Comparison of ENCODE assay signal across 23 cellular contexts in the genomic region with DNA sequence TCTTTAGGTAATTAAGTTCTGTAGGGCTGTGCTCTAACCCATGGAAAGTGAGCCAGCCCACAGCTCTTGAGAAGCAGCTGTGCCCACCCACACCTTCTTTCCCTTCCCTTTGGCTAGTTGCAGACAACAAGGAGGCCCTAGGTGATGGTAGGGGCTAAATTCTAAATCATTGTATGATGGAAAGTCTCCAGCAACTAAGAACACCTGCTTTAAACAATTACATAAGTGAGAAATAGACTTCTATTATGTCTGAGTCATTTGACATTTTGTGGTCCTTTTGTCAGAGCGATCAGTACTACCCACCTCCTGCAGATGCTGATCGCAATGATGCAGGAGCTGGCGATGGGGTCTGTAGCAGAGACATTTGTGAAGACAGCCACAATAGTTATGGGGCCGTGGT.
DNase-seq lines count a peak whose midpoint lies in the region; ATAC-seq and TF ChIP-seq lines count a peak whose summit lies in the region.
"Had no signal": no experiment of that assay in that cellular context is flagged by ENCODE, and none has a peak within 500 bp of the region (broad histone marks: within the 10 kb centered on the region; RNA-seq: fewer than 3 reads in every experiment).

No MANE protein-coding gene starts in this region.

- no peak overlapping the region for H3K27ac Mint-ChIP-seq in activated naive CD4-positive, alpha-beta T cell treated with anti-CD3 and anti-CD28 coated beads, Interleukin-2, amount 50 U/mL, for 72 hours
- no peak overlapping the region for H3K27ac Mint-ChIP-seq in activated naive CD8-positive, alpha-beta T cell treated with anti-CD3 and anti-CD28 coated beads for 36 hours
- H3K27ac Mint-ChIP-seq: CD4-positive, alpha-beta T cell had no signal

- H3K4me3 Mint-ChIP-seq in activated naive CD8-positive, alpha-beta T cell treated with anti-CD3 and anti-CD28 coated beads for 36 hours = no peak overlapping the region
- H3K4me3 Mint-ChIP-seq: CD4-positive, alpha-beta T cell had no signal

- H3K4me3 ChIP-seq in osteoblast (ENCODE audit: insufficient read depth, low read length) (no peak overlapping the region), thyroid gland (replicated peaks in 1 of 3) (no peak overlapping the region), sigmoid colon (no peak overlapping the region)
- H3K4me3 ChIP-seq: A549; BLaER1 treated with 17β-estradiol and CSF1 and Interleukin-3, amounts not matched to agents 10 nM and 100 nM; K562; SJCRH30 had no signal

- H3K4me1 ChIP-seq in osteoblast (ENCODE audit: insufficient read depth, low read length) (no peaks in the 10 kb centered on the region), thyroid gland (peaks cover 9 to 19% of the 10 kb centered on the region in 2 donors), sigmoid colon (no peaks in the 10 kb centered on the region)
- H3K4me1 ChIP-seq: A549, SJCRH30 had no signal

- TF ChIP-seq CTCF in osteoblast (IDR thresholded peaks at IDR 0.05; ENCODE audit: extremely low read depth, low read depth, low read length) (no peak), thyroid gland (IDR thresholded peaks at IDR 0.05) (no peak), sigmoid colon (IDR thresholded peaks at IDR 0.05) (no peak)

- no peak overlapping the region for H2AFZ ChIP-seq in osteoblast (ENCODE audit: low read length)

- TF ChIP-seq POLR2A in thyroid gland (IDR thresholded peaks at IDR 0.05) = no peak
- TF ChIP-seq POLR2A in sigmoid colon (IDR thresholded peaks at IDR 0.05) = no peak

- H3K27ac ChIP-seq in osteoblast (ENCODE audit: low read depth, low read length) (no peak overlapping the region), thyroid gland (no peak overlapping the region), sigmoid colon (no peak overlapping the region)
- H3K27ac ChIP-seq: A549; BLaER1 treated with 17β-estradiol and CSF1 and Interleukin-3, amounts not matched to agents 10 nM and 100 nM; SJCRH30 had no signal

- no peaks in the 10 kb centered on the region for H3K9me3 ChIP-seq in osteoblast (ENCODE audit: low read depth, low read length)
- H3K9me3 ChIP-seq in thyroid gland = no peaks in the 10 kb centered on the region
- no peaks in the 10 kb centered on the region for H3K9me3 ChIP-seq in sigmoid colon
- H3K9me3 ChIP-seq: A549; BLaER1 treated with 17β-estradiol and CSF1 and Interleukin-3, amounts not matched to agents 10 nM and 100 nM; SJCRH30 had no signal

- intact Hi-C loops in thyroid gland (cut with DNase I) = no loop called here
- intact Hi-C loops in sigmoid colon (cut with DNase I) = no loop called here

- H3K36me3 Mint-ChIP-seq in activated naive CD4-positive, alpha-beta T cell treated with anti-CD3 and anti-CD28 coated beads, Interleukin-2, amount 50 U/mL, for 72 hours = no peaks in the 10 kb centered on the region
- no peaks in the 10 kb centered on the region for H3K36me3 Mint-ChIP-seq in activated naive CD8-positive, alpha-beta T cell treated with anti-CD3 and anti-CD28 coated beads for 36 hours

- ATAC-seq in activated naive CD4-positive, alpha-beta T cell treated with anti-CD3 and anti-CD28 coated beads, Interleukin-2, amount 50 U/mL, for 72 hours = peak; percentile 29 to 92
- ATAC-seq: A549, K562, PC-3, SK-N-SH treated with all-trans-retinoic acid at 6 μM for 48 hours had no signal

- H3K27me3 ChIP-seq in osteoblast (ENCODE audit: insufficient read depth, low read length) = peaks cover 14% of the 10 kb centered on the region
- H3K27me3 ChIP-seq in thyroid gland = no peaks in the 10 kb centered on the region
- H3K27me3 ChIP-seq in sigmoid colon = no peaks in the 10 kb centered on the region
- H3K27me3 ChIP-seq: BLaER1 treated with 17β-estradiol and CSF1 and Interleukin-3, amounts not matched to agents 10 nM and 100 nM had no signal

- no peak overlapping the region for H3K4me2 ChIP-seq in osteoblast (ENCODE audit: insufficient read depth, low read length)
- H3K4me2 ChIP-seq: A549; BLaER1 treated with 17β-estradiol and CSF1 and Interleukin-3, amounts not matched to agents 10 nM and 100 nM had no signal

- H3K9me3 Mint-ChIP-seq in activated naive CD4-positive, alpha-beta T cell treated with anti-CD3 and anti-CD28 coated beads, Interleukin-2, amount 50 U/mL, for 72 hours = no peaks in the 10 kb centered on the region
- H3K9me3 Mint-ChIP-seq in activated naive CD8-positive, alpha-beta T cell treated with anti-CD3 and anti-CD28 coated beads for 36 hours = no peaks in the 10 kb centered on the region
- H3K9me3 Mint-ChIP-seq: CD4-positive, alpha-beta T cell had no signal

- H3K27me3 Mint-ChIP-seq in activated naive CD8-positive, alpha-beta T cell treated with anti-CD3 and anti-CD28 coated beads for 36 hours = peaks cover 12% of the 10 kb centered on the region

- no peaks in the 10 kb centered on the region for H3K79me2 ChIP-seq in osteoblast (ENCODE audit: insufficient read depth, low read length)

- WGBS in thyroid gland, 2 donors = 97 to 98% methylated on average over 4 of the region's 4 CpGs
- 84 to 90% methylated on average over 4 of the region's 4 CpGs for WGBS in sigmoid colon, 2 donors

- H3K4me1 Mint-ChIP-seq in activated naive CD8-positive, alpha-beta T cell treated with anti-CD3 and anti-CD28 coated beads for 36 hours = peaks cover 13% of the 10 kb centered on the region

- H3K36me3 ChIP-seq in osteoblast (ENCODE audit: insufficient read depth, low read length) = no peaks in the 10 kb centered on the region
- H3K36me3 ChIP-seq in thyroid gland = no peaks in the 10 kb centered on the region
- no peaks in the 10 kb centered on the region for H3K36me3 ChIP-seq in sigmoid colon
- H3K36me3 ChIP-seq: BLaER1 treated with 17β-estradiol and CSF1 and Interleukin-3, amounts not matched to agents 10 nM and 100 nM; SJCRH30 had no signal

- no peak for DNase-seq in activated naive CD4-positive, alpha-beta T cell treated with anti-CD3 and anti-CD28 coated beads, Interleukin-2, amount 50 U/mL, for 72 hours (ENCODE audit: low spot score in 2 of 2)
- no peak for DNase-seq in activated naive CD4-positive, alpha-beta T cell treated with Interleukin-2 at 50 U/mL for 16 hours
- DNase-seq in activated naive CD8-positive, alpha-beta T cell treated with anti-CD3 and anti-CD28 coated beads for 36 hours = peak; percentile 53
- DNase-seq in osteoblast (ENCODE audit: insufficient read length, low spot score, missing footprints) = peak; percentile 77
- no peak for DNase-seq in thyroid gland
- no peak for DNase-seq in NCI-H2107 (lab: John Stamatoyannopoulos, UW)
- DNase-seq in sigmoid colon = no peak
- DNase-seq: AML-193; CD4-positive, alpha-beta T cell; Kasumi-1; NCI-H1092 treated with DMSO at 0.1 percent for 48 hours; NCI-H1436; NCI-H187; NCI-H2081 treated with DMSO at 0.1 percent for 48 hours; NCI-H2171 treated with DMSO at 0.1 percent for 48 hours; NCI-H345; NCI-H510A treated with DMSO at 0.1 percent for 48 hours; PC-3; SJCRH30 had no signal

- no peak for TF ChIP-seq EP300 in sigmoid colon (IDR thresholded peaks at IDR 0.05)

- H4K20me1 ChIP-seq in osteoblast (ENCODE audit: insufficient read depth, low read length) = no peaks in the 10 kb centered on the region
- H4K20me1 ChIP-seq: BLaER1 treated with 17β-estradiol and CSF1 and Interleukin-3, amounts not matched to agents 10 nM and 100 nM had no signal

Comparison
In these comparisons a context has a peak if more than half of its experiments do, and no peak if none do; other contexts are left out.
1. DNase-seq: peak in activated naive CD8-positive, alpha-beta T cell treated with anti-CD3 and anti-CD28 coated beads for 36 hours (single experiment) and osteoblast (single experiment); none in activated naive CD4-positive, alpha-beta T cell treated with anti-CD3 and anti-CD28 coated beads, Interleukin-2, amount 50 U/mL, for 72 hours (0 of 2), activated naive CD4-positive, alpha-beta T cell treated with Interleukin-2 at 50 U/mL for 16 hours (single experiment), thyroid gland (0 of 2), NCI-H2107 (single experiment) and sigmoid colon (single experiment).